1 cellular context compared by ENCODE assay signal in genomic region chr22:30634477-30635233, GRCh38.
TF ChIP-seq lines count a peak whose summit lies in the region.

No MANE protein-coding gene starts in this region.

TF ChIP-seq in K562, 482 proteins besides CTCF, POLR2A, EP300 and RAD21 (continued from another document):
- no peak for TF ChIP-seq NFXL1 (CRISPR knock-in tag; IDR thresholded peaks at IDR 0.05)
- no peak for TF ChIP-seq BCL6 (CRISPR knock-in tag; IDR thresholded peaks at IDR 0.05)
- TF ChIP-seq RBM14 (IDR thresholded peaks at IDR 0.05; ENCODE audit: borderline replicate concordance, insufficient read depth, low read depth, low read length), result no peak
- TF ChIP-seq EWSR1 (IDR thresholded peaks at IDR 0.05; ENCODE audit: borderline replicate concordance, low read depth, partially characterized antibody), result no peak
- peak in 1 of 2 experiments; percentile 64; a peak in 2 of 4 replicates for TF ChIP-seq RCOR1 (IDR thresholded peaks at IDR 0.05; ENCODE audit: borderline replicate concordance in 1 of 2, low read depth in 2 of 2, low read length in 2 of 2)
- TF ChIP-seq CHCHD3 (CRISPR knock-in tag; IDR thresholded peaks at IDR 0.05), result no peak
- no peak for TF ChIP-seq CBFA2T2 (conservative IDR thresholded peaks at IDR 0.05)
- TF ChIP-seq KLF10 (CRISPR knock-in tag; IDR thresholded peaks at IDR 0.05), result no peak
- no peak for TF ChIP-seq NBN (IDR thresholded peaks at IDR 0.05; ENCODE audit: low read depth)
- TF ChIP-seq TRIM25 (IDR thresholded peaks at IDR 0.05; ENCODE audit: borderline replicate concordance), result no peak
- TF ChIP-seq ZNF512 (tag; IDR thresholded peaks at IDR 0.05), result no peak
- no peak for TF ChIP-seq ZNF398 (CRISPR knock-in tag; IDR thresholded peaks at IDR 0.05)
- TF ChIP-seq BACH1 (tag; IDR thresholded peaks at IDR 0.05), result no peak
- no peak for TF ChIP-seq ZKSCAN3 (CRISPR knock-in tag; IDR thresholded peaks at IDR 0.05)
- no peak for TF ChIP-seq MED1 (CRISPR knock-in tag; IDR thresholded peaks at IDR 0.05; ENCODE audit: borderline replicate concordance)
- no peak for TF ChIP-seq HIVEP1 (CRISPR knock-in tag; IDR thresholded peaks at IDR 0.05)
- TF ChIP-seq SIRT6 (IDR thresholded peaks at IDR 0.05; ENCODE audit: low read depth, low read length), result no peak
- TF ChIP-seq VEZF1 (CRISPR knock-in tag; IDR thresholded peaks at IDR 0.05), result no peak
- TF ChIP-seq ZNF263 (CRISPR knock-in tag; IDR thresholded peaks at IDR 0.05; ENCODE audit: borderline replicate concordance), result no peak
- TF ChIP-seq SMC3 (conservative IDR thresholded peaks at IDR 0.05; ENCODE audit: insufficient read depth, low read depth, low read length), result peak; percentile 83
- TF ChIP-seq POLR2H (tag; IDR thresholded peaks at IDR 0.05; ENCODE audit: low read depth), result no peak
- TF ChIP-seq PHF21A (IDR thresholded peaks at IDR 0.05; ENCODE audit: borderline replicate concordance, low read depth), result peak; percentile 65; the same call in 1 of the 2 replicates
- no peak for TF ChIP-seq CCAR2 (IDR thresholded peaks at IDR 0.05; ENCODE audit: low read depth, low read length)
TF ChIP-seq in K562: peak in this region for 27.
